In the genomic region with DNA sequence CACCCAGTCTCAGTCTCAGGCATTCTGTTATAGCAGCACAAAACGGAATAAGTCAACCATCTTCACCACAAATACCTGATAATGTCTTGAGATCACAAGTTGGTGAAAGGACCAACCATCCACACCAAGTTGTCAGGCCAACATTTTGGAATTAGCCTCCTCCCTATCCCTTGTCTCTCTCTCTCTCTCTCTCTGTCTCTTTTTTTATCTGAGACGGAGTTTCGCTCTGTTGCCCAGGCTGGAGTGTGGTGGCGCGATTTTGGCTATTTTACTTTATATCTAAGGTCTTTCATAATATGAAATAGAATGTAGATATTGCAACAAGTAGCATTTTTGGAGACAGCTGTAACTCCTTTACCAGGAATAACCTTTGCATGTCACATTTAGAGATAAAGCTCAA, we compare ENCODE assay signal across 41 cellular contexts. TPM values are rescaled to one million over a fixed set of nuclear protein-coding genes. Genes with fewer than 3 reads are reported as not detected.
"Had no signal": no experiment of that assay in that cellular context is flagged by ENCODE, and none has a peak within 500 bp of the region (broad histone marks: within the 10 kb centered on the region; RNA-seq: fewer than 3 reads in every experiment).

No MANE protein-coding gene starts in this region.

- H3K4me3 Mint-ChIP-seq: activated naive CD4-positive, alpha-beta T cell treated with anti-CD3 and anti-CD28 coated beads for 36 hours; activated naive CD4-positive, alpha-beta T cell treated with anti-CD3 and anti-CD28 coated beads, Interleukin-2, amount 10 ng/mL, durations not matched to agents 7 days and 5 days; activated naive CD4-positive, alpha-beta T cell treated with anti-CD3 and anti-CD28 coated beads, Interleukin-2, amount 50 U/mL, for 24 hours; activated naive CD8-positive, alpha-beta T cell; activated naive CD8-positive, alpha-beta T cell treated with anti-CD3 and anti-CD28 coated beads for 36 hours; activated naive CD8-positive, alpha-beta T cell treated with anti-CD3 and anti-CD28 coated beads, Interleukin-2, amount 10 ng/mL, durations not matched to agents 7 days and 5 days; activated naive CD8-positive, alpha-beta T cell treated with anti-CD3 and anti-CD28 coated beads, Interleukin-2, amount 50 U/mL, for 24 hours; activated T-cell treated with anti-CD3 and anti-CD28 coated beads, Interleukin-2, amount 50 U/mL, for 24 hours; activated T-cell treated with anti-CD3 and anti-CD28 coated beads, Interleukin-2, amount 50 U/mL, for 4 hours; activated T-helper 1 cell treated with anti-CD3 and anti-CD28 coated beads, Interleukin-12 subunit alpha, Interleukin-12 subunit beta, Interleukin-2, Interleukin-4 antibody, amounts not matched to agents 30 ng/mL and 10 ng/mL and 1 ng/mL, durations not matched to agents 14 hours and 24 hours and 36 hours; activated T-helper 17 cell treated with anti-CD3 and anti-CD28 coated beads, Interleukin-2, amount 50 U/mL, for 72 hours; brain; central memory CD8-positive, alpha-beta T cell had no signal

- H3K27ac ChIP-seq: adrenal gland, ascending aorta, body of pancreas, brain microvascular endothelial cell, breast epithelium, cardiac muscle cell had no signal

- FAIRE-seq: astrocyte, bronchial epithelial cell had no signal

- DNase-seq: activated effector memory CD4-positive, alpha-beta T cell treated with anti-CD3 and anti-CD28 coated beads, Interleukin-2, amount 50 U/mL, for 16 hours; activated effector memory CD4-positive, alpha-beta T cell treated with Interleukin-2 at 50 U/mL for 16 hours; activated gamma-delta T cell; activated gamma-delta T cell treated with Interleukin-2 at 50 U/mL for 16 hours; activated naive CD4-positive, alpha-beta T cell; activated naive CD4-positive, alpha-beta T cell treated with anti-CD3 and anti-CD28 coated beads for 36 hours; activated naive CD4-positive, alpha-beta T cell treated with anti-CD3 and anti-CD28 coated beads, Interleukin-2, amount 10 ng/mL, durations not matched to agents 7 days and 5 days; activated naive CD4-positive, alpha-beta T cell treated with anti-CD3 and anti-CD28 coated beads, Interleukin-2, amount 50 U/mL, for 16 hours; activated naive CD4-positive, alpha-beta T cell treated with Interleukin-2 at 50 U/mL for 16 hours; activated naive CD8-positive, alpha-beta T cell treated with anti-CD3 and anti-CD28 coated beads for 36 hours; activated naive CD8-positive, alpha-beta T cell treated with anti-CD3 and anti-CD28 coated beads, Interleukin-2, amount 10 ng/mL, durations not matched to agents 7 days and 5 days; activated naive CD8-positive, alpha-beta T cell treated with anti-CD3 and anti-CD28 coated beads, Interleukin-2, amount 50 U/mL, for 24 hours; activated T-cell treated with anti-CD3 and anti-CD28 coated beads for 4 hours; activated T-cell treated with anti-CD3 and anti-CD28 coated beads, Interleukin-2, amount 50 U/mL, for 1 hour; activated T-cell treated with anti-CD3 and anti-CD28 coated beads, Interleukin-2, amount 50 U/mL, for 24 hours; activated T-cell treated with anti-CD3 and anti-CD28 coated beads, Interleukin-2, amount 50 U/mL, for 4 hours; activated T-cell treated with anti-CD3 and anti-CD28 coated beads, Interleukin-2, amount 50 U/mL, for 48 hours; adrenal gland; amniotic stem cell; amygdala; anterior cingulate cortex; aorta; body of pancreas; brain microvascular endothelial cell; caudate nucleus; central memory CD4-positive, alpha-beta T cell; cerebellar nuclear complex had no signal

- H3K9me3 ChIP-seq: adrenal gland, body of pancreas had no signal

- H3K27ac Mint-ChIP-seq: activated naive CD4-positive, alpha-beta T cell treated with anti-CD3 and anti-CD28 coated beads for 36 hours; activated naive CD4-positive, alpha-beta T cell treated with anti-CD3 and anti-CD28 coated beads, Interleukin-2, amount 10 ng/mL, durations not matched to agents 7 days and 5 days; activated naive CD4-positive, alpha-beta T cell treated with anti-CD3 and anti-CD28 coated beads, Interleukin-2, amount 50 U/mL, for 24 hours; activated naive CD4-positive, alpha-beta T cell treated with anti-CD3 and anti-CD28 coated beads, Interleukin-2, amount 50 U/mL, for 72 hours; activated naive CD8-positive, alpha-beta T cell; activated naive CD8-positive, alpha-beta T cell treated with anti-CD3 and anti-CD28 coated beads for 36 hours; activated naive CD8-positive, alpha-beta T cell treated with anti-CD3 and anti-CD28 coated beads, Interleukin-2, amount 10 ng/mL, durations not matched to agents 7 days and 5 days; activated naive CD8-positive, alpha-beta T cell treated with anti-CD3 and anti-CD28 coated beads, Interleukin-2, amount 50 U/mL, for 24 hours; activated T-cell treated with anti-CD3 and anti-CD28 coated beads, Interleukin-2, amount 50 U/mL, for 24 hours; activated T-helper 1 cell treated with anti-CD3 and anti-CD28 coated beads, Interleukin-12 subunit alpha, Interleukin-12 subunit beta, Interleukin-2, Interleukin-4 antibody, amounts not matched to agents 30 ng/mL and 10 ng/mL and 1 ng/mL, durations not matched to agents 14 hours and 24 hours and 36 hours; activated T-helper 17 cell treated with anti-CD3 and anti-CD28 coated beads, Interleukin-2, amount 50 U/mL, for 72 hours; activated T-helper 2 cell treated with anti-CD3 and anti-CD28 coated beads, Interferon-gamma antibody, Interleukin-2, Interleukin-4, amounts not matched to agents 10 μg/mL and 5 μg/mL and 100 μg/mL, durations not matched to agents 14 hours and 24 hours and 36 hours; brain had no signal

- ATAC-seq: activated naive CD4-positive, alpha-beta T cell treated with anti-CD3 and anti-CD28 coated beads, Interleukin-2, amount 50 U/mL, for 72 hours; activated naive CD8-positive, alpha-beta T cell treated with anti-CD3 and anti-CD28 coated beads, Interleukin-2, amount 50 U/mL, for 24 hours; activated T-cell treated with anti-CD3 and anti-CD28 coated beads, Interleukin-2, amount 50 U/mL, for 4 hours; activated T-helper 17 cell treated with anti-CD3 and anti-CD28 coated beads, Interleukin-2, amount 50 U/mL, for 72 hours; body of pancreas had no signal

- H3K4me3 ChIP-seq: adrenal gland, ascending aorta, body of pancreas, breast epithelium, cardiac muscle cell had no signal

- H3K27me3 ChIP-seq: adrenal gland, ascending aorta, body of pancreas, brain microvascular endothelial cell, breast epithelium, cardiac muscle cell had no signal

- H3K27me3 Mint-ChIP-seq: activated naive CD4-positive, alpha-beta T cell treated with anti-CD3 and anti-CD28 coated beads, Interleukin-2, amount 10 ng/mL, durations not matched to agents 7 days and 5 days; activated naive CD4-positive, alpha-beta T cell treated with anti-CD3 and anti-CD28 coated beads, Interleukin-2, amount 50 U/mL, for 24 hours; activated naive CD8-positive, alpha-beta T cell treated with anti-CD3 and anti-CD28 coated beads, Interleukin-2, amount 10 ng/mL, durations not matched to agents 7 days and 5 days; activated T-helper 17 cell treated with anti-CD3 and anti-CD28 coated beads, Interleukin-2, amount 50 U/mL, for 72 hours; brain had no signal

- H3K4me1 ChIP-seq: adrenal gland, ascending aorta, body of pancreas, breast epithelium had no signal

- H3K4me1 Mint-ChIP-seq: activated naive CD4-positive, alpha-beta T cell treated with anti-CD3 and anti-CD28 coated beads, Interleukin-2, amount 10 ng/mL, durations not matched to agents 7 days and 5 days; activated naive CD4-positive, alpha-beta T cell treated with anti-CD3 and anti-CD28 coated beads, Interleukin-2, amount 50 U/mL, for 24 hours; activated naive CD8-positive, alpha-beta T cell treated with anti-CD3 and anti-CD28 coated beads for 36 hours; activated naive CD8-positive, alpha-beta T cell treated with anti-CD3 and anti-CD28 coated beads, Interleukin-2, amount 10 ng/mL, durations not matched to agents 7 days and 5 days; activated naive CD8-positive, alpha-beta T cell treated with anti-CD3 and anti-CD28 coated beads, Interleukin-2, amount 50 U/mL, for 24 hours; activated T-helper 17 cell treated with anti-CD3 and anti-CD28 coated beads, Interleukin-2, amount 50 U/mL, for 72 hours; brain; central memory CD8-positive, alpha-beta T cell had no signal

- H3K9me3 Mint-ChIP-seq: activated naive CD4-positive, alpha-beta T cell treated with anti-CD3 and anti-CD28 coated beads for 36 hours; activated naive CD4-positive, alpha-beta T cell treated with anti-CD3 and anti-CD28 coated beads, Interleukin-2, amount 10 ng/mL, durations not matched to agents 7 days and 5 days; activated naive CD4-positive, alpha-beta T cell treated with anti-CD3 and anti-CD28 coated beads, Interleukin-2, amount 50 U/mL, for 72 hours; activated naive CD8-positive, alpha-beta T cell treated with anti-CD3 and anti-CD28 coated beads, Interleukin-2, amount 10 ng/mL, durations not matched to agents 7 days and 5 days; activated naive CD8-positive, alpha-beta T cell treated with anti-CD3 and anti-CD28 coated beads, Interleukin-2, amount 50 U/mL, for 24 hours; activated T-cell treated with anti-CD3 and anti-CD28 coated beads, Interleukin-2, amount 50 U/mL, for 24 hours; activated T-cell treated with anti-CD3 and anti-CD28 coated beads, Interleukin-2, amount 50 U/mL, for 4 hours; activated T-helper 1 cell treated with anti-CD3 and anti-CD28 coated beads, Interleukin-12 subunit alpha, Interleukin-12 subunit beta, Interleukin-2, Interleukin-4 antibody, amounts not matched to agents 30 ng/mL and 10 ng/mL and 1 ng/mL, durations not matched to agents 14 hours and 24 hours and 36 hours; activated T-helper 17 cell treated with anti-CD3 and anti-CD28 coated beads, Interleukin-2, amount 50 U/mL, for 72 hours; activated T-helper 2 cell treated with anti-CD3 and anti-CD28 coated beads, Interferon-gamma antibody, Interleukin-2, Interleukin-4, amounts not matched to agents 10 μg/mL and 5 μg/mL and 100 μg/mL, durations not matched to agents 14 hours and 24 hours and 36 hours had no signal

- H3K36me3 Mint-ChIP-seq: activated naive CD4-positive, alpha-beta T cell treated with anti-CD3 and anti-CD28 coated beads, Interleukin-2, amount 10 ng/mL, durations not matched to agents 7 days and 5 days; activated naive CD4-positive, alpha-beta T cell treated with anti-CD3 and anti-CD28 coated beads, Interleukin-2, amount 50 U/mL, for 24 hours; activated naive CD4-positive, alpha-beta T cell treated with anti-CD3 and anti-CD28 coated beads, Interleukin-2, amount 50 U/mL, for 72 hours; activated naive CD8-positive, alpha-beta T cell; activated naive CD8-positive, alpha-beta T cell treated with anti-CD3 and anti-CD28 coated beads for 36 hours; activated naive CD8-positive, alpha-beta T cell treated with anti-CD3 and anti-CD28 coated beads, Interleukin-2, amount 10 ng/mL, durations not matched to agents 7 days and 5 days; brain had no signal

- H3K36me3 ChIP-seq: adrenal gland, ascending aorta, brain microvascular endothelial cell, breast epithelium, cardiac muscle cell had no signal

RNA-seq across cellular contexts. Expression of a gene that starts 15.7 kb away (rescaled TPM):
- total RNA-seq: activated naive CD4-positive, alpha-beta T cell treated with anti-CD3 and anti-CD28 coated beads for 36 hours; activated naive CD4-positive, alpha-beta T cell treated with anti-CD3 and anti-CD28 coated beads, Interleukin-2, amount 50 U/mL, for 72 hours; activated naive CD8-positive, alpha-beta T cell treated with anti-CD3 and anti-CD28 coated beads for 36 hours; activated naive CD8-positive, alpha-beta T cell treated with anti-CD3 and anti-CD28 coated beads, Interleukin-2, amount 10 ng/mL, durations not matched to agents 7 days and 5 days; activated T-cell treated with anti-CD3 and anti-CD28 coated beads, Interleukin-2, amount 50 U/mL, for 4 hours; activated T-helper 1 cell treated with anti-CD3 and anti-CD28 coated beads, Interleukin-12 subunit alpha, Interleukin-12 subunit beta, Interleukin-2, Interleukin-4 antibody, amounts not matched to agents 30 ng/mL and 10 ng/mL and 1 ng/mL, durations not matched to agents 14 hours and 24 hours and 36 hours; activated T-helper 17 cell treated with anti-CD3 and anti-CD28 coated beads, Interleukin-2, amount 50 U/mL, for 72 hours; activated T-helper 2 cell treated with anti-CD3 and anti-CD28 coated beads, Interferon-gamma antibody, Interleukin-2, Interleukin-4, amounts not matched to agents 10 μg/mL and 5 μg/mL and 100 μg/mL, durations not matched to agents 14 hours and 24 hours and 36 hours; ascending aorta; astrocyte; bronchial epithelial cell; cardiac muscle cell; cardiac septum had no signal
- polyA plus RNA-seq: adrenal gland, cardiac muscle cell had no signal

RNA-seq across cellular contexts. Expression of a gene that starts 46.2 kb away (rescaled TPM):
- total RNA-seq: activated naive CD4-positive, alpha-beta T cell treated with anti-CD3 and anti-CD28 coated beads for 36 hours; activated naive CD4-positive, alpha-beta T cell treated with anti-CD3 and anti-CD28 coated beads, Interleukin-2, amount 50 U/mL, for 72 hours; activated naive CD8-positive, alpha-beta T cell treated with anti-CD3 and anti-CD28 coated beads for 36 hours; activated naive CD8-positive, alpha-beta T cell treated with anti-CD3 and anti-CD28 coated beads, Interleukin-2, amount 10 ng/mL, durations not matched to agents 7 days and 5 days; activated T-helper 1 cell treated with anti-CD3 and anti-CD28 coated beads, Interleukin-12 subunit alpha, Interleukin-12 subunit beta, Interleukin-2, Interleukin-4 antibody, amounts not matched to agents 30 ng/mL and 10 ng/mL and 1 ng/mL, durations not matched to agents 14 hours and 24 hours and 36 hours; activated T-helper 17 cell treated with anti-CD3 and anti-CD28 coated beads, Interleukin-2, amount 50 U/mL, for 72 hours; activated T-helper 2 cell treated with anti-CD3 and anti-CD28 coated beads, Interferon-gamma antibody, Interleukin-2, Interleukin-4, amounts not matched to agents 10 μg/mL and 5 μg/mL and 100 μg/mL, durations not matched to agents 14 hours and 24 hours and 36 hours; astrocyte; cardiac muscle cell had no signal
- polyA plus RNA-seq: cardiac muscle cell had no signal

RNA-seq across cellular contexts. Expression of a gene that starts 56.0 kb away (rescaled TPM):
- total RNA-seq: activated naive CD4-positive, alpha-beta T cell treated with anti-CD3 and anti-CD28 coated beads for 36 hours; activated naive CD4-positive, alpha-beta T cell treated with anti-CD3 and anti-CD28 coated beads, Interleukin-2, amount 50 U/mL, for 72 hours; activated naive CD8-positive, alpha-beta T cell treated with anti-CD3 and anti-CD28 coated beads for 36 hours; activated naive CD8-positive, alpha-beta T cell treated with anti-CD3 and anti-CD28 coated beads, Interleukin-2, amount 10 ng/mL, durations not matched to agents 7 days and 5 days; activated T-helper 1 cell treated with anti-CD3 and anti-CD28 coated beads, Interleukin-12 subunit alpha, Interleukin-12 subunit beta, Interleukin-2, Interleukin-4 antibody, amounts not matched to agents 30 ng/mL and 10 ng/mL and 1 ng/mL, durations not matched to agents 14 hours and 24 hours and 36 hours; activated T-helper 17 cell treated with anti-CD3 and anti-CD28 coated beads, Interleukin-2, amount 50 U/mL, for 72 hours; activated T-helper 2 cell treated with anti-CD3 and anti-CD28 coated beads, Interferon-gamma antibody, Interleukin-2, Interleukin-4, amounts not matched to agents 10 μg/mL and 5 μg/mL and 100 μg/mL, durations not matched to agents 14 hours and 24 hours and 36 hours; ascending aorta; astrocyte; body of pancreas; breast epithelium; bronchial epithelial cell; cardiac muscle cell; cardiac septum had no signal
